In the genomic region with DNA sequence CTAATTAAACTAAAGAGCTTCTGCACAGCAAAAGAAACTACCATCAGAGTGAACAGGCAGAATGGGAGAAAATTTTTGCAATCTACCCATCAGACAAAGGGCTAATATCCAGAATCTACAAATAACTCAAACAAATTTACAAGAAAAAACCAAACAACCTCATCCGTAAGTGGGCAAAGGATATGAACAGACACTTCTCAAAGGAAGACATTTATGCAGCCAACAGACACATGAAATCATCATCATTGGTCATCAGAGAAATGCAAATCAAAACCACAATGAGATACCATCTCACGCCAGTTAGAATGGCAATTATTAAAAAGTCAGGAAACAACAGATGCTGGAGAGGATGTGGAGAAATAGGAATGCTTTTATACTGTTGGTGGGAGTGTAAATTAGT, we compare ENCODE assay signal across 5 cellular contexts. TPM values are rescaled to one million over a fixed set of nuclear protein-coding genes. Genes with fewer than 3 reads are reported as not detected.
"Had no signal": no experiment of that assay in that cellular context is flagged by ENCODE, and none has a peak within 500 bp of the region (broad histone marks: within the 10 kb centered on the region; RNA-seq: fewer than 3 reads in every experiment).

No MANE protein-coding gene starts in this region.

RNA-seq across cellular contexts. Expression of a gene that starts 49.7 kb away (rescaled TPM):
- total RNA-seq: NCI-H460, OCI-LY7, Right ventricle myocardium inferior, SJCRH30, SK-MEL-5 had no signal
